Comparison of ENCODE assay signal across 17 cellular contexts in the genomic region with DNA sequence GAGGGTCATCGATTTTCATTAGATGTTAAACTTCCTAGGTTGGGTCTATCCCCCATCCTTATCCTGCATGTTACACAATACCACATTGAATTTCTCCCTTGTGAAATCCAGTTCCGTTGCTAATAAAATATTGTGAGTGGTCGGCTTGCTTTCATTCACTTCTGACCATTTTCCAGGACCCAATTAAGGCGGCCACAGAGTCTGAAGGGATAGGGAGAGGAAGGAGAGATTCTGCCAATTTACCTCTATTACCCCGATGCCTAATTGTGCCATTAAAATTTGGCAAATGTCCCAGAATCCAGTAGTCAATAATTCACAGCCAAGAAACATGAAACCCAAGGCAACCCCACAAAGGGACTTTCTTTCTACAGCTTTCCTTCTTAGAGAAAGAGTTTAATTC.
A peak's percentile ranks its signal among the peaks of the same experiment; 100 is the strongest.
DNase-seq lines count a peak whose midpoint lies in the region; ATAC-seq and TF ChIP-seq lines count a peak whose summit lies in the region.
"Had no signal": no experiment of that assay in that cellular context is flagged by ENCODE, and none has a peak within 500 bp of the region (broad histone marks: within the 10 kb centered on the region; RNA-seq: fewer than 3 reads in every experiment).

No MANE protein-coding gene starts in this region.

- H3K4me1 Mint-ChIP-seq in osteocyte (ENCODE audit: unreplicated experiment): no peaks in the 10 kb centered on the region
- no peaks in the 10 kb centered on the region for H3K4me1 Mint-ChIP-seq in activated CD4-positive, alpha-beta T cell treated with anti-CD3 and anti-CD28 coated beads, Interleukin-2, amount 10 ng/mL, durations not matched to agents 24 days and 14 days

- no peaks in the 10 kb centered on the region for H3K36me3 Mint-ChIP-seq in osteocyte (ENCODE audit: unreplicated experiment)
- no peaks in the 10 kb centered on the region for H3K36me3 Mint-ChIP-seq in activated CD4-positive, alpha-beta T cell treated with anti-CD3 and anti-CD28 coated beads, Interleukin-2, amount 10 ng/mL, durations not matched to agents 24 days and 14 days (ENCODE audit: low read depth)

- no peaks in the 10 kb centered on the region for H3K9me3 Mint-ChIP-seq in osteocyte (ENCODE audit: unreplicated experiment)
- H3K9me3 Mint-ChIP-seq in activated CD4-positive, alpha-beta T cell treated with anti-CD3 and anti-CD28 coated beads, Interleukin-2, amount 10 ng/mL, durations not matched to agents 24 days and 14 days: peaks cover 5% of the 10 kb centered on the region
- H3K9me3 Mint-ChIP-seq: activated CD8-positive, alpha-beta T cell treated with anti-CD3 and anti-CD28 coated beads for 36 hours; activated T-helper 2 cell treated with anti-CD3 and anti-CD28 coated beads, Interferon-gamma antibody, Interleukin-2, Interleukin-4, amounts not matched to agents 10 μg/mL and 5 μg/mL and 100 μg/mL, durations not matched to agents 14 hours and 24 hours and 36 hours had no signal

- H3K27ac Mint-ChIP-seq in osteocyte (ENCODE audit: unreplicated experiment): no peak overlapping the region
- no peak overlapping the region for H3K27ac Mint-ChIP-seq in activated CD4-positive, alpha-beta T cell treated with anti-CD3 and anti-CD28 coated beads, Interleukin-2, amount 10 ng/mL, durations not matched to agents 24 days and 14 days
- H3K27ac Mint-ChIP-seq: activated CD8-positive, alpha-beta T cell treated with anti-CD3 and anti-CD28 coated beads for 36 hours; activated T-helper 2 cell treated with anti-CD3 and anti-CD28 coated beads, Interferon-gamma antibody, Interleukin-2, Interleukin-4, amounts not matched to agents 10 μg/mL and 5 μg/mL and 100 μg/mL, durations not matched to agents 14 hours and 24 hours and 36 hours; H9; stimulated activated naive CD8-positive, alpha-beta T cell treated with anti-CD3 and anti-CD28 coated beads, Interleukin-15, Interleukin-2, amounts not matched to agents 100 ng/mL and 50 ng/mL, for 24 hours had no signal

- no peak overlapping the region for H3K4me3 Mint-ChIP-seq in osteocyte (ENCODE audit: unreplicated experiment)
- H3K4me3 Mint-ChIP-seq in activated CD4-positive, alpha-beta T cell treated with anti-CD3 and anti-CD28 coated beads, Interleukin-2, amount 10 ng/mL, durations not matched to agents 24 days and 14 days: no peak overlapping the region
- H3K4me3 Mint-ChIP-seq: activated CD8-positive, alpha-beta T cell treated with anti-CD3 and anti-CD28 coated beads for 36 hours; H9; stimulated activated naive CD8-positive, alpha-beta T cell treated with anti-CD3 and anti-CD28 coated beads, Interleukin-15, Interleukin-2, amounts not matched to agents 100 ng/mL and 50 ng/mL, for 24 hours had no signal

- H3K27me3 Mint-ChIP-seq in osteocyte (ENCODE audit: unreplicated experiment): peaks cover 14% of the 10 kb centered on the region
- H3K27me3 Mint-ChIP-seq in activated CD4-positive, alpha-beta T cell treated with anti-CD3 and anti-CD28 coated beads, Interleukin-2, amount 10 ng/mL, durations not matched to agents 24 days and 14 days: peaks cover 2% of the 10 kb centered on the region

- intact Hi-C loops in activated CD4-positive, alpha-beta T cell treated with anti-CD3 and anti-CD28 coated beads, Interleukin-2, amount 10 ng/mL, durations not matched to agents 24 days and 14 days (cut with micrococcal nuclease): no loop called here
- intact Hi-C loops in Right ventricle myocardium superior (cut with DNase I): no loop called here

- TF ChIP-seq CTCF in osteocyte (IDR thresholded peaks at IDR 0.05): no peak

- ATAC-seq in Right ventricle myocardium superior (ENCODE audit: poor library complexity) (no peak), GM19463 (IDR thresholded peaks at IDR 0.05; ENCODE audit: unreplicated experiment) (no peak)
- ATAC-seq: activated CD8-positive, alpha-beta T cell treated with anti-CD3 and anti-CD28 coated beads for 36 hours had no signal

- DNase-seq in DMS153 (lab: John Stamatoyannopoulos, UW) (peak; percentile 90), NCI-H1092 treated with DMSO at 0.1 percent for 48 hours (lab: John Stamatoyannopoulos, UW) (peak; percentile 96), NCI-H446 treated with DMSO at 0.1 percent for 48 hours (lab: John Stamatoyannopoulos, UW) (peak; percentile 11), medulla oblongata (ENCODE audit: extremely low spot score) (peak; percentile 52), osteocyte (ENCODE audit: extremely low spot score, unreplicated experiment) (no peak), Right ventricle myocardium superior (no peak)
- DNase-seq in activated CD4-positive, alpha-beta T cell treated with anti-CD3 and anti-CD28 coated beads, Interleukin-2, amount 10 ng/mL, durations not matched to agents 24 days and 14 days: no peak
- DNase-seq: activated CD8-positive, alpha-beta T cell treated with anti-CD3 and anti-CD28 coated beads for 36 hours; cortex of kidney; H9; islet precursor cell; NCI-H187; spleen; SW 1271 had no signal

Comparison
In these comparisons a context has a peak if more than half of its experiments do, and no peak if none do; other contexts are left out.
1. DNase-seq: peak in DMS153 (single experiment), NCI-H1092 treated with DMSO at 0.1 percent for 48 hours (single experiment), NCI-H446 treated with DMSO at 0.1 percent for 48 hours (single experiment) and medulla oblongata (single experiment); none in osteocyte (single experiment), activated CD4-positive, alpha-beta T cell treated with anti-CD3 and anti-CD28 coated beads, Interleukin-2, amount 10 ng/mL, durations not matched to agents 24 days and 14 days (single experiment) and Right ventricle myocardium superior (single experiment).